Comparison of ENCODE assay signal across 1 cellular context in the genomic region with DNA sequence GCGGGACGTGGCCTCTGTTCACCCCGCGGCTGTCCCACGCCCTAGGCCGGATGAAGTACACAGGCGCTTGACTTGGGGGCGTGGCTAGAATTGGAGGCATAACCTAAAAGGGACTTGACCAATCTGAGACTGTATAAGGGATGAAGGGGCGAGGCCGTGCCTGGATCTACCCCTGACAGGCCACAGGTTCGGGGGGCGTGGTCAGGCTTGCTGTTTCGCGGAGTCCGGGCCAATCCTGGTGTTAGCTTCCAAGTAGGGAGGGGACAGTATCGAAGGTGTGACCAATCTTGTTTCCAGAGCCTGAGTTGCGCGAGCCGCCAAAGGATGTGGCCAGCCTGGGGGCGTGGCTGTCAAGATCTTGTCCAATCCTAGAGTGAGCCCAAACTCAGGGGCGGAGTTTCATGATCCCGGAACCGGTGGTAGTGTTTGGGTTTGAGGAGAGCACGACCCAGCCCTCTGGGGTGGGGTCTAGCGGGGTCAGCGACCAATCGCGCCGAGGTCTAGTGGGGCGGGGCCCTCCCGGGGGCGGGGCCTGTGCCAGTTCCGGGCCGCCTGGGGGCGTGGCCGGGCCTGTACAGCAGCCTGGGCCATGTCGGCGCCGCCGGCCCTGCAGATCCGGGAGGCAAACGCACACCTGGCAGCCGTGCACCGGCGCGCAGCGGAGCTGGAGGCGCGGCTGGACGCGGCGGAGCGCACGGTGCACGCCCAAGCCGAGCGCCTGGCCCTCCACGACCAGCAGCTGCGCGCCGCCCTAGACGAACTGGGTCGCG.
A peak's percentile ranks its signal among the peaks of the same experiment; 100 is the strongest.
TF ChIP-seq lines count a peak whose summit lies in the region.

A gene with protein sequence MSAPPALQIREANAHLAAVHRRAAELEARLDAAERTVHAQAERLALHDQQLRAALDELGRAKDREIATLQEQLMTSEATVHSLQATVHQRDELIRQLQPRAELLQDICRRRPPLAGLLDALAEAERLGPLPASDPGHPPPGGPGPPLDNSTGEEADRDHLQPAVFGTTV (plus strand): TSS at position 571 of the 770 bp plus-strand sequence. CDS start 19 bp downstream, at position 590.

TF ChIP-seq in HepG2, 621 proteins besides CTCF, POLR2A, EP300 and RAD21 (continued from another document and continues in another):
- TF ChIP-seq, protein P1, sequence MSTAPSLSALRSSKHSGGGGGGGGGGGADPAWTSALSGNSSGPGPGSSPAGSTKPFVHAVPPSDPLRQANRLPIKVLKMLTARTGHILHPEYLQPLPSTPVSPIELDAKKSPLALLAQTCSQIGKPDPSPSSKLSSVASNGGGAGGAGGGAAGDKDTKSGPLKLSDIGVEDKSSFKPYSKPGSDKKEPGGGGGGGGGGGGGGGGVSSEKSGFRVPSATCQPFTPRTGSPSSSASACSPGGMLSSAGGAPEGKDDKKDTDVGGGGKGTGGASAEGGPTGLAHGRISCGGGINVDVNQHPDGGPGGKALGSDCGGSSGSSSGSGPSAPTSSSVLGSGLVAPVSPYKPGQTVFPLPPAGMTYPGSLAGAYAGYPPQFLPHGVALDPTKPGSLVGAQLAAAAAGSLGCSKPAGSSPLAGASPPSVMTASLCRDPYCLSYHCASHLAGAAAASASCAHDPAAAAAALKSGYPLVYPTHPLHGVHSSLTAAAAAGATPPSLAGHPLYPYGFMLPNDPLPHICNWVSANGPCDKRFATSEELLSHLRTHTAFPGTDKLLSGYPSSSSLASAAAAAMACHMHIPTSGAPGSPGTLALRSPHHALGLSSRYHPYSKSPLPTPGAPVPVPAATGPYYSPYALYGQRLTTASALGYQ (CRISPR knock-in tag; IDR thresholded peaks at IDR 0.05), result no peak
- TF ChIP-seq, protein P2, sequence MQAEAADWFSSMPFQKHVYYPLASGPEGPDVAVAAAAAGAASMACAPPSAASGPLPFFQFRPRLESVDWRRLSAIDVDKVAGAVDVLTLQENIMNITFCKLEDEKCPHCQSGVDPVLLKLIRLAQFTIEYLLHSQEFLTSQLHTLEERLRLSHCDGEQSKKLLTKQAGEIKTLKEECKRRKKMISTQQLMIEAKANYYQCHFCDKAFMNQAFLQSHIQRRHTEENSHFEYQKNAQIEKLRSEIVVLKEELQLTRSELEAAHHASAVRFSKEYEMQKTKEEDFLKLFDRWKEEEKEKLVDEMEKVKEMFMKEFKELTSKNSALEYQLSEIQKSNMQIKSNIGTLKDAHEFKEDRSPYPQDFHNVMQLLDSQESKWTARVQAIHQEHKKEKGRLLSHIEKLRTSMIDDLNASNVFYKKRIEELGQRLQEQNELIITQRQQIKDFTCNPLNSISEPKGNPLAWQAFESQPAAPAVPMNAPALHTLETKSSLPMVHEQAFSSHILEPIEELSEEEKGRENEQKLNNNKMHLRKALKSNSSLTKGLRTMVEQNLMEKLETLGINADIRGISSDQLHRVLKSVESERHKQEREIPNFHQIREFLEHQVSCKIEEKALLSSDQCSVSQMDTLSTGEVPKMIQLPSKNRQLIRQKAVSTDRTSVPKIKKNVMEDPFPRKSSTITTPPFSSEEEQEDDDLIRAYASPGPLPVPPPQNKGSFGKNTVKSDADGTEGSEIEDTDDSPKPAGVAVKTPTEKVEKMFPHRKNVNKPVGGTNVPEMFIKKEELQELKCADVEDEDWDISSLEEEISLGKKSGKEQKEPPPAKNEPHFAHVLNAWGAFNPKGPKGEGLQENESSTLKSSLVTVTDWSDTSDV (CRISPR knock-in tag; IDR thresholded peaks at IDR 0.05), result 0 out of 2 replicates have a peak, but pooled peaks have one; percentile 44
- TF ChIP-seq ZNF746 (CRISPR knock-in tag; IDR thresholded peaks at IDR 0.05) (no peak), ZSCAN20 (CRISPR knock-in tag; IDR thresholded peaks at IDR 0.05; ENCODE audit: borderline replicate concordance) (0 out of 2 replicates have a peak, but pooled peaks have one; percentile 59), ZNF724P (CRISPR knock-in tag; IDR thresholded peaks at IDR 0.05; ENCODE audit: borderline replicate concordance) (peak; percentile 77; the same call in 1 of the 2 replicates), GTF2F1 (IDR thresholded peaks at IDR 0.05; ENCODE audit: low read length) (no peak), ZSCAN25 (CRISPR knock-in tag; IDR thresholded peaks at IDR 0.05) (0 out of 2 replicates have a peak, but pooled peaks have one; percentile 53), FOXA1 (IDR thresholded peaks at IDR 0.05) (no peak), FOXA1 (CRISPR knock-in tag; IDR thresholded peaks at IDR 0.05) (peak; percentile 51; the same call in 1 of the 2 replicates), DR1 (CRISPR knock-in tag; IDR thresholded peaks at IDR 0.05) (peak; percentile 35; the same call in 1 of the 2 replicates), RELA (CRISPR knock-in tag; IDR thresholded peaks at IDR 0.05) (0 out of 2 replicates have a peak, but pooled peaks have one; percentile 53), SALL1 (CRISPR knock-in tag; IDR thresholded peaks at IDR 0.05) (peak; percentile 68), ZNF12 (CRISPR knock-in tag; IDR thresholded peaks at IDR 0.05) (no peak), ZNF792 (CRISPR knock-in tag; IDR thresholded peaks at IDR 0.05) (no peak), ZSCAN31 (CRISPR knock-in tag; IDR thresholded peaks at IDR 0.05; ENCODE audit: low read depth) (0 out of 2 replicates have a peak, but pooled peaks have one; percentile 68), CREB1 (IDR thresholded peaks at IDR 0.05) (no peak), CREB1 (CRISPR knock-in tag; IDR thresholded peaks at IDR 0.05) (peak; percentile 22), RCOR2 (CRISPR knock-in tag; IDR thresholded peaks at IDR 0.05) (no peak), SIN3A (IDR thresholded peaks at IDR 0.05; ENCODE audit: borderline replicate concordance, low read depth, low read length) (peak; percentile 74; the same call in 1 of the 2 replicates), ETV5 (CRISPR knock-in tag; IDR thresholded peaks at IDR 0.05; ENCODE audit: borderline replicate concordance) (peak; percentile 61; the same call in 1 of the 2 replicates), SAP130 (CRISPR knock-in tag; IDR thresholded peaks at IDR 0.05; ENCODE audit: low read depth) (peak; percentile 82), U2AF2 (IDR thresholded peaks at IDR 0.05; ENCODE audit: low read depth, low read length) (no peak), NR3C1 (CRISPR knock-in tag; IDR thresholded peaks at IDR 0.05) (no peak), CREM (IDR thresholded peaks at IDR 0.05) (peak; percentile 50), CREM (CRISPR knock-in tag; IDR thresholded peaks at IDR 0.05) (no peak), PHF21A (CRISPR knock-in tag; IDR thresholded peaks at IDR 0.05) (0 out of 2 replicates have a peak, but pooled peaks have one; percentile 4), ZNF431 (CRISPR knock-in tag; IDR thresholded peaks at IDR 0.05; ENCODE audit: borderline replicate concordance, low read depth) (no peak)
- TF ChIP-seq, protein P3, sequence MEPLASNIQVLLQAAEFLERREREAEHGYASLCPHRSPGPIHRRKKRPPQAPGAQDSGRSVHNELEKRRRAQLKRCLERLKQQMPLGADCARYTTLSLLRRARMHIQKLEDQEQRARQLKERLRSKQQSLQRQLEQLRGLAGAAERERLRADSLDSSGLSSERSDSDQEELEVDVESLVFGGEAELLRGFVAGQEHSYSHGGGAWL (CRISPR knock-in tag; IDR thresholded peaks at IDR 0.05), result peak; percentile 30; the same call in 1 of the 2 replicates
- TF ChIP-seq, protein P4, sequence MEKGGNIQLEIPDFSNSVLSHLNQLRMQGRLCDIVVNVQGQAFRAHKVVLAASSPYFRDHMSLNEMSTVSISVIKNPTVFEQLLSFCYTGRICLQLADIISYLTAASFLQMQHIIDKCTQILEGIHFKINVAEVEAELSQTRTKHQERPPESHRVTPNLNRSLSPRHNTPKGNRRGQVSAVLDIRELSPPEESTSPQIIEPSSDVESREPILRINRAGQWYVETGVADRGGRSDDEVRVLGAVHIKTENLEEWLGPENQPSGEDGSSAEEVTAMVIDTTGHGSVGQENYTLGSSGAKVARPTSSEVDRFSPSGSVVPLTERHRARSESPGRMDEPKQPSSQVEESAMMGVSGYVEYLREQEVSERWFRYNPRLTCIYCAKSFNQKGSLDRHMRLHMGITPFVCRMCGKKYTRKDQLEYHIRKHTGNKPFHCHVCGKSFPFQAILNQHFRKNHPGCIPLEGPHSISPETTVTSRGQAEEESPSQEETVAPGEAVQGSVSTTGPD (CRISPR knock-in tag; IDR thresholded peaks at IDR 0.05), result no peak
- TF ChIP-seq, protein P5, sequence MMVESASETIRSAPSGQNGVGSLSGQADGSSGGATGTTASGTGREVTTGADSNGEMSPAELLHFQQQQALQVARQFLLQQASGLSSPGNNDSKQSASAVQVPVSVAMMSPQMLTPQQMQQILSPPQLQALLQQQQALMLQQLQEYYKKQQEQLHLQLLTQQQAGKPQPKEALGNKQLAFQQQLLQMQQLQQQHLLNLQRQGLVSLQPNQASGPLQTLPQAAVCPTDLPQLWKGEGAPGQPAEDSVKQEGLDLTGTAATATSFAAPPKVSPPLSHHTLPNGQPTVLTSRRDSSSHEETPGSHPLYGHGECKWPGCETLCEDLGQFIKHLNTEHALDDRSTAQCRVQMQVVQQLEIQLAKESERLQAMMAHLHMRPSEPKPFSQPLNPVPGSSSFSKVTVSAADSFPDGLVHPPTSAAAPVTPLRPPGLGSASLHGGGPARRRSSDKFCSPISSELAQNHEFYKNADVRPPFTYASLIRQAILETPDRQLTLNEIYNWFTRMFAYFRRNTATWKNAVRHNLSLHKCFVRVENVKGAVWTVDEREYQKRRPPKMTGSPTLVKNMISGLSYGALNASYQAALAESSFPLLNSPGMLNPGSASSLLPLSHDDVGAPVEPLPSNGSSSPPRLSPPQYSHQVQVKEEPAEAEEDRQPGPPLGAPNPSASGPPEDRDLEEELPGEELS (CRISPR knock-in tag; IDR thresholded peaks at IDR 0.05), result no peak
- TF ChIP-seq, protein P6, sequence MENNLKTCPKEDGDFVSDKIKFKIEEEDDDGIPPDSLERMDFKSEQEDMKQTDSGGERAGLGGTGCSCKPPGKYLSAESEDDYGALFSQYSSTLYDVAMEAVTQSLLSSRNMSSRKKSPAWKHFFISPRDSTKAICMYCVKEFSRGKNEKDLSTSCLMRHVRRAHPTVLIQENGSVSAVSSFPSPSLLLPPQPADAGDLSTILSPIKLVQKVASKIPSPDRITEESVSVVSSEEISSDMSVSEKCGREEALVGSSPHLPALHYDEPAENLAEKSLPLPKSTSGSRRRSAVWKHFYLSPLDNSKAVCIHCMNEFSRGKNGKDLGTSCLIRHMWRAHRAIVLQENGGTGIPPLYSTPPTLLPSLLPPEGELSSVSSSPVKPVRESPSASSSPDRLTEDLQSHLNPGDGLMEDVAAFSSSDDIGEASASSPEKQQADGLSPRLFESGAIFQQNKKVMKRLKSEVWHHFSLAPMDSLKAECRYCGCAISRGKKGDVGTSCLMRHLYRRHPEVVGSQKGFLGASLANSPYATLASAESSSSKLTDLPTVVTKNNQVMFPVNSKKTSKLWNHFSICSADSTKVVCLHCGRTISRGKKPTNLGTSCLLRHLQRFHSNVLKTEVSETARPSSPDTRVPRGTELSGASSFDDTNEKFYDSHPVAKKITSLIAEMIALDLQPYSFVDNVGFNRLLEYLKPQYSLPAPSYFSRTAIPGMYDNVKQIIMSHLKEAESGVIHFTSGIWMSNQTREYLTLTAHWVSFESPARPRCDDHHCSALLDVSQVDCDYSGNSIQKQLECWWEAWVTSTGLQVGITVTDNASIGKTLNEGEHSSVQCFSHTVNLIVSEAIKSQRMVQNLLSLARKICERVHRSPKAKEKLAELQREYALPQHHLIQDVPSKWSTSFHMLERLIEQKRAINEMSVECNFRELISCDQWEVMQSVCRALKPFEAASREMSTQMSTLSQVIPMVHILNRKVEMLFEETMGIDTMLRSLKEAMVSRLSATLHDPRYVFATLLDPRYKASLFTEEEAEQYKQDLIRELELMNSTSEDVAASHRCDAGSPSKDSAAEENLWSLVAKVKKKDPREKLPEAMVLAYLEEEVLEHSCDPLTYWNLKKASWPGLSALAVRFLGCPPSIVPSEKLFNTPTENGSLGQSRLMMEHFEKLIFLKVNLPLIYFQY (CRISPR knock-in tag; IDR thresholded peaks at IDR 0.05; ENCODE audit: borderline replicate concordance), result peak; percentile 91
- TF ChIP-seq, protein P7, sequence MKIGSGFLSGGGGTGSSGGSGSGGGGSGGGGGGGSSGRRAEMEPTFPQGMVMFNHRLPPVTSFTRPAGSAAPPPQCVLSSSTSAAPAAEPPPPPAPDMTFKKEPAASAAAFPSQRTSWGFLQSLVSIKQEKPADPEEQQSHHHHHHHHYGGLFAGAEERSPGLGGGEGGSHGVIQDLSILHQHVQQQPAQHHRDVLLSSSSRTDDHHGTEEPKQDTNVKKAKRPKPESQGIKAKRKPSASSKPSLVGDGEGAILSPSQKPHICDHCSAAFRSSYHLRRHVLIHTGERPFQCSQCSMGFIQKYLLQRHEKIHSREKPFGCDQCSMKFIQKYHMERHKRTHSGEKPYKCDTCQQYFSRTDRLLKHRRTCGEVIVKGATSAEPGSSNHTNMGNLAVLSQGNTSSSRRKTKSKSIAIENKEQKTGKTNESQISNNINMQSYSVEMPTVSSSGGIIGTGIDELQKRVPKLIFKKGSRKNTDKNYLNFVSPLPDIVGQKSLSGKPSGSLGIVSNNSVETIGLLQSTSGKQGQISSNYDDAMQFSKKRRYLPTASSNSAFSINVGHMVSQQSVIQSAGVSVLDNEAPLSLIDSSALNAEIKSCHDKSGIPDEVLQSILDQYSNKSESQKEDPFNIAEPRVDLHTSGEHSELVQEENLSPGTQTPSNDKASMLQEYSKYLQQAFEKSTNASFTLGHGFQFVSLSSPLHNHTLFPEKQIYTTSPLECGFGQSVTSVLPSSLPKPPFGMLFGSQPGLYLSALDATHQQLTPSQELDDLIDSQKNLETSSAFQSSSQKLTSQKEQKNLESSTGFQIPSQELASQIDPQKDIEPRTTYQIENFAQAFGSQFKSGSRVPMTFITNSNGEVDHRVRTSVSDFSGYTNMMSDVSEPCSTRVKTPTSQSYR (CRISPR knock-in tag; IDR thresholded peaks at IDR 0.05; ENCODE audit: borderline replicate concordance), result no peak
- TF ChIP-seq, protein P8, sequence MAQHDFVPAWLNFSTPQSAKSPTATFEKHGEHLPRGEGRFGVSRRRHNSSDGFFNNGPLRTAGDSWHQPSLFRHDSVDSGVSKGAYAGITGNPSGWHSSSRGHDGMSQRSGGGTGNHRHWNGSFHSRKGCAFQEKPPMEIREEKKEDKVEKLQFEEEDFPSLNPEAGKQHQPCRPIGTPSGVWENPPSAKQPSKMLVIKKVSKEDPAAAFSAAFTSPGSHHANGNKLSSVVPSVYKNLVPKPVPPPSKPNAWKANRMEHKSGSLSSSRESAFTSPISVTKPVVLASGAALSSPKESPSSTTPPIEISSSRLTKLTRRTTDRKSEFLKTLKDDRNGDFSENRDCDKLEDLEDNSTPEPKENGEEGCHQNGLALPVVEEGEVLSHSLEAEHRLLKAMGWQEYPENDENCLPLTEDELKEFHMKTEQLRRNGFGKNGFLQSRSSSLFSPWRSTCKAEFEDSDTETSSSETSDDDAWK (CRISPR knock-in tag; IDR thresholded peaks at IDR 0.05), result no peak
- TF ChIP-seq, protein P9, sequence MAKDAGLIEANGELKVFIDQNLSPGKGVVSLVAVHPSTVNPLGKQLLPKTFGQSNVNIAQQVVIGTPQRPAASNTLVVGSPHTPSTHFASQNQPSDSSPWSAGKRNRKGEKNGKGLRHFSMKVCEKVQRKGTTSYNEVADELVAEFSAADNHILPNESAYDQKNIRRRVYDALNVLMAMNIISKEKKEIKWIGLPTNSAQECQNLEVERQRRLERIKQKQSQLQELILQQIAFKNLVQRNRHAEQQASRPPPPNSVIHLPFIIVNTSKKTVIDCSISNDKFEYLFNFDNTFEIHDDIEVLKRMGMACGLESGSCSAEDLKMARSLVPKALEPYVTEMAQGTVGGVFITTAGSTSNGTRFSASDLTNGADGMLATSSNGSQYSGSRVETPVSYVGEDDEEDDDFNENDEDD (CRISPR knock-in tag; IDR thresholded peaks at IDR 0.05; ENCODE audit: borderline replicate concordance), result no peak; the same call in 1 of the 2 replicates
- TF ChIP-seq, protein P10, sequence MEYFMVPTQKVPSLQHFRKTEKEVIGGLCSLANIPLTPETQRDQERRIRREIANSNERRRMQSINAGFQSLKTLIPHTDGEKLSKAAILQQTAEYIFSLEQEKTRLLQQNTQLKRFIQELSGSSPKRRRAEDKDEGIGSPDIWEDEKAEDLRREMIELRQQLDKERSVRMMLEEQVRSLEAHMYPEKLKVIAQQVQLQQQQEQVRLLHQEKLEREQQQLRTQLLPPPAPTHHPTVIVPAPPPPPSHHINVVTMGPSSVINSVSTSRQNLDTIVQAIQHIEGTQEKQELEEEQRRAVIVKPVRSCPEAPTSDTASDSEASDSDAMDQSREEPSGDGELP (IDR thresholded peaks at IDR 0.05; ENCODE audit: borderline replicate concordance, low read depth), result peak; percentile 45; the same call in 1 of the 2 replicates
